In the genomic region with DNA sequence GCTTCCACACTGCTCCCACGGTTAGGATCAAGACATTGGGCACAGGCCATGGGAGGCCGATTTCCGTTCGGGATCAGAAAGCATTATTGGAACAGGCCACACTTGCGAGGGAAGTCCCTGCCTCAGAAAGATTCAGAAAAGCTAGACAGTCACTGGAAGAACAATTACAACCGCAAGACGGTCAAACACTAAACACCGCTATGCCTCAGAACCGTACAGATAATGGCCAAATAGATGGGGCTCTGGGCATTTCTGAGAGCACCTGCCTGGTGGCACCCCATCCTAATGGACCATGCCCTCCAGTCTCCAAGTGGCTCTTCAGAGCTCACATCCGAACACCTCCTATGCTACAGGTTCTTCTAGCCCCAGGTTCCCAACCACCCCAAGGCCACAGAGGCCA, we compare ENCODE assay signal across 17 cellular contexts. TPM values are rescaled to one million over a fixed set of nuclear protein-coding genes. Genes with fewer than 3 reads are reported as not detected.
DNase-seq lines count a peak whose midpoint lies in the region; ATAC-seq and TF ChIP-seq lines count a peak whose summit lies in the region.
"Had no signal": no experiment of that assay in that cellular context is flagged by ENCODE, and none has a peak within 500 bp of the region (broad histone marks: within the 10 kb centered on the region; RNA-seq: fewer than 3 reads in every experiment).

No MANE protein-coding gene starts in this region.

- intact Hi-C loops in natural killer cell (cut with micrococcal nuclease) = no loop called here
- intact Hi-C loops in mammary epithelial cell (cut with micrococcal nuclease) = loop anchor here (1.0 kb wide), 4 partner anchors 10 to 136 kb away; no protein-coding TSS in a partner anchor
- intact Hi-C loops in vagina (cut with DNase I) = no loop called here

- TF ChIP-seq CTCF in natural killer cell (IDR thresholded peaks at IDR 0.05) (no peak), mammary epithelial cell (conservative IDR thresholded peaks at IDR 0.05 in 1 of 2, IDR thresholded peaks at IDR 0.05 in 1 of 2; ENCODE audit: extremely low read depth in 1 of 2, insufficient read depth in 1 of 2, low read depth in 1 of 2, low read length in 2 of 2) (no peak), osteoblast (IDR thresholded peaks at IDR 0.05; ENCODE audit: extremely low read depth, low read depth, low read length) (no peak), vagina (IDR thresholded peaks at IDR 0.05) (no peak), GM23338 (conservative IDR thresholded peaks at IDR 0.05; ENCODE audit: low read depth in 2 of 2) (no peak)

- H2AK5ac ChIP-seq in neuronal stem cell (ENCODE audit: low read depth, low read length) = no peak overlapping the region

- no peak overlapping the region for H3K4ac ChIP-seq in neuronal stem cell (ENCODE audit: low read length)

- H2AFZ ChIP-seq in mammary epithelial cell (ENCODE audit: low read depth, low read length) (no peak overlapping the region), osteoblast (ENCODE audit: low read length) (no peak overlapping the region), neuronal stem cell (ENCODE audit: low read length) (no peak overlapping the region), GM23338 (no peak overlapping the region)

- no peak overlapping the region for H2BK12ac ChIP-seq in neuronal stem cell (ENCODE audit: low read length)

- H3K27ac ChIP-seq in mammary epithelial cell (ENCODE audit: insufficient read depth, low read depth, low read length) (peak overlapping the region; percentile 78), osteoblast (ENCODE audit: low read depth, low read length) (peak overlapping the region; percentile 72), vagina (peak overlapping the region; percentile 20), neuronal stem cell (replicated peaks; ENCODE audit: low read length) (no peak overlapping the region), GM23338 (ENCODE audit: low read depth) (no peak overlapping the region)

- H4K91ac ChIP-seq in neuronal stem cell (ENCODE audit: low read depth, low read length, poor library complexity) = no peak overlapping the region

- H3F3A ChIP-seq in GM23338 (replicated peaks; ENCODE audit: low read depth) = no peaks in the 10 kb centered on the region

- H3K9me3 ChIP-seq in mammary epithelial cell (replicated peaks; ENCODE audit: insufficient read depth, low read length) (no peaks in the 10 kb centered on the region), osteoblast (ENCODE audit: low read depth, low read length) (no peaks in the 10 kb centered on the region), vagina (no peaks in the 10 kb centered on the region), neuronal stem cell (replicated peaks in 1 of 2; ENCODE audit: control insufficient read depth in 2 of 2, insufficient read depth in 1 of 2, low read depth in 1 of 2, low read length in 2 of 2) (no peaks in the 10 kb centered on the region)

- no peak overlapping the region for H2BK120ac ChIP-seq in neuronal stem cell (ENCODE audit: low read depth, low read length)

- TSS peak; percentile 70 for BruUV-seq in mammary epithelial cell (replicated peaks; lab: Mats Ljungman, UMichigan)

- CTCF ChIA-PET in mammary epithelial cell (lab: Charles Lee; ENCODE audit: low non-redundant PET) = interaction anchor here (0.5 to 0.6 kb wide), 2 partner anchors 11 to 66 kb away, joined by 4 to 10 read pairs; no protein-coding TSS in a partner anchor

- WGBS in mammary epithelial cell (ENCODE audit: low coverage, missing lambda C conversion rate) = 60% methylated on average over 10 of the region's 10 CpGs
- WGBS in neuronal stem cell (ENCODE audit: extremely low coverage in 2 of 2, insufficient read length in 2 of 2, insufficient replicate concordance in 1 of 2), 2 donors = no CpG with 5 or more reads among the region's 10 CpGs

- no peak overlapping the region for H4K8ac ChIP-seq in neuronal stem cell (ENCODE audit: low read depth, low read length)

- no peaks in the 10 kb centered on the region for H3K9me3 Mint-ChIP-seq in natural killer cell treated with Interleukin-12 subunit alpha and Interleukin-12 subunit beta and Interleukin-15 and Interleukin-18, amount 100 ng/mL, for 72 hours
- H3K9me3 Mint-ChIP-seq in natural killer cell (no peaks in the 10 kb centered on the region), GM23338 (no peaks in the 10 kb centered on the region)
- H3K9me3 Mint-ChIP-seq: activated CD4-positive, alpha-beta T cell treated with anti-CD3 and anti-CD28 coated beads, Interleukin-2, amount 10 ng/mL, durations not matched to agents 24 days and 14 days; central memory CD8-positive, alpha-beta T cell; naive thymus-derived CD8-positive, alpha-beta T cell had no signal

- in situ Hi-C loops in mammary epithelial cell (cut with MboI; ENCODE audit: low sequenced_read_pairs in 2 of 2) = loop anchor here in 1 of 2 donors (25.0 kb wide), 1 partner anchor 253 kb away; a partner anchor contains a TSS

- peak overlapping the region; percentile 0 for H3K4me2 ChIP-seq in mammary epithelial cell (ENCODE audit: insufficient read depth, low read depth, low read length)
- H3K4me2 ChIP-seq in osteoblast (ENCODE audit: insufficient read depth, low read length) = no peak overlapping the region
- H3K4me2 ChIP-seq in neuronal stem cell (ENCODE audit: insufficient read depth, low read length, poor library complexity, severe bottlenecking) = no peak overlapping the region
- no peak overlapping the region for H3K4me2 ChIP-seq in GM23338

- no peaks in the 10 kb centered on the region for H4K20me1 ChIP-seq in mammary epithelial cell (ENCODE audit: insufficient read depth, low read length)
- H4K20me1 ChIP-seq in osteoblast (ENCODE audit: insufficient read depth, low read length) = peaks cover 2% of the 10 kb centered on the region
- H4K20me1 ChIP-seq in GM23338 (replicated peaks; ENCODE audit: insufficient read depth) = no peaks in the 10 kb centered on the region

- H3K4me3 Mint-ChIP-seq in natural killer cell treated with Interleukin-12 subunit alpha and Interleukin-12 subunit beta and Interleukin-15 and Interleukin-18, amount 100 ng/mL, for 72 hours = no peak overlapping the region
- no peak overlapping the region for H3K4me3 Mint-ChIP-seq in natural killer cell
- no peak overlapping the region for H3K4me3 Mint-ChIP-seq in GM23338
- H3K4me3 Mint-ChIP-seq: activated CD4-positive, alpha-beta T cell treated with anti-CD3 and anti-CD28 coated beads, Interleukin-2, amount 10 ng/mL, durations not matched to agents 24 days and 14 days; central memory CD8-positive, alpha-beta T cell; naive thymus-derived CD8-positive, alpha-beta T cell had no signal

- no peaks in the 10 kb centered on the region for H3K27me3 Mint-ChIP-seq in natural killer cell treated with Interleukin-12 subunit alpha and Interleukin-12 subunit beta and Interleukin-15 and Interleukin-18, amount 100 ng/mL, for 72 hours
- H3K27me3 Mint-ChIP-seq in natural killer cell (ENCODE audit: low read depth in 2 of 2) (no peaks in the 10 kb centered on the region), GM23338 (ENCODE audit: insufficient read depth, low read depth, poor library complexity) (peaks cover 7% of the 10 kb centered on the region)
- H3K27me3 Mint-ChIP-seq: activated CD4-positive, alpha-beta T cell treated with anti-CD3 and anti-CD28 coated beads, Interleukin-2, amount 10 ng/mL, durations not matched to agents 24 days and 14 days; central memory CD8-positive, alpha-beta T cell; naive thymus-derived CD8-positive, alpha-beta T cell had no signal

- no peak overlapping the region for H3K9ac ChIP-seq in mammary epithelial cell (ENCODE audit: insufficient read depth, low read length)
- no peak overlapping the region for H3K9ac ChIP-seq in neuronal stem cell (ENCODE audit: low read depth, low read length, poor library complexity)

- no peaks in the 10 kb centered on the region for H3K27me3 ChIP-seq in mammary epithelial cell (ENCODE audit: insufficient read depth, low read length)
- no peaks in the 10 kb centered on the region for H3K27me3 ChIP-seq in osteoblast (ENCODE audit: insufficient read depth, low read length)
- H3K27me3 ChIP-seq in vagina = no peaks in the 10 kb centered on the region
- H3K27me3 ChIP-seq in neuronal stem cell (ENCODE audit: control insufficient read depth in 3 of 3, insufficient read depth in 3 of 3, low read depth in 1 of 3, low read length in 3 of 3) = no peaks in the 10 kb centered on the region
- no peaks in the 10 kb centered on the region for H3K27me3 ChIP-seq in GM23338 (ENCODE audit: insufficient read depth)

- ATAC-seq in natural killer cell treated with Interleukin-12 subunit alpha and Interleukin-12 subunit beta and Interleukin-15 and Interleukin-18, amount 100 ng/mL, for 72 hours = no peak
- no peak for ATAC-seq in natural killer cell
- no peak for ATAC-seq in GM23338
- ATAC-seq: naive thymus-derived CD8-positive, alpha-beta T cell had no signal

- H3K4me1 ChIP-seq in mammary epithelial cell (ENCODE audit: insufficient read depth, low read length) (peaks cover 31% of the 10 kb centered on the region), osteoblast (ENCODE audit: insufficient read depth, low read length) (peaks cover 13% of the 10 kb centered on the region), vagina (peaks cover 30% of the 10 kb centered on the region), neuronal stem cell (ENCODE audit: control insufficient read depth in 2 of 2, insufficient read depth in 1 of 2, low read depth in 1 of 2, low read length in 2 of 2) (peaks cover 0 to 2% of the 10 kb centered on the region in 2 donors), GM23338 (ENCODE audit: insufficient read depth) (no peaks in the 10 kb centered on the region)

- H2BK15ac ChIP-seq in neuronal stem cell (ENCODE audit: low read length) = no peak overlapping the region

- H3K14ac ChIP-seq in neuronal stem cell (ENCODE audit: low read length) = no peak overlapping the region

- no peak overlapping the region for H2BK5ac ChIP-seq in neuronal stem cell (ENCODE audit: low read length)

- DNase-seq in natural killer cell treated with Interleukin-12 subunit alpha and Interleukin-12 subunit beta and Interleukin-15 and Interleukin-18, amount 100 ng/mL, for 72 hours (ENCODE audit: low spot score) = peak; percentile 56
- DNase-seq in natural killer cell (no peak), mammary epithelial cell (no peak), osteoblast (ENCODE audit: insufficient read length, low spot score, missing footprints) (no peak), vagina (ENCODE audit: extremely low spot score in 2 of 2) (no peak), NCI-H1417 (lab: John Stamatoyannopoulos, UW) (no peak), neuronal stem cell (ENCODE audit: low spot score) (no peak), GM23338 (ENCODE audit: low spot score) (no peak)
- DNase-seq: activated CD4-positive, alpha-beta T cell treated with anti-CD3 and anti-CD28 coated beads, Interleukin-2, amount 10 ng/mL, durations not matched to agents 24 days and 14 days; activated effector memory CD4-positive, alpha-beta T cell treated with anti-CD3 and anti-CD28 coated beads, Interleukin-2, amount 50 U/mL, for 16 hours; amygdala; mesendoderm; naive thymus-derived CD8-positive, alpha-beta T cell; NCI-H1417 treated with DMSO at 0.1 percent for 48 hours; NCI-H526; stimulated activated CD4-positive, alpha-beta T cell treated with anti-CD3 and anti-CD28 coated beads, Interleukin-15, amount 100 ng/mL, for 24 hours had no signal

- H3K36me3 ChIP-seq in mammary epithelial cell (ENCODE audit: insufficient read depth, low read length) = peaks cover 16% of the 10 kb centered on the region
- H3K36me3 ChIP-seq in osteoblast (ENCODE audit: insufficient read depth, low read length) = peaks cover 92% of the 10 kb centered on the region
- peaks cover 0 to 57% of the 10 kb centered on the region in 2 donors for H3K36me3 ChIP-seq in vagina
- H3K36me3 ChIP-seq in neuronal stem cell (replicated peaks in 1 of 2; ENCODE audit: control insufficient read depth in 2 of 2, insufficient read depth in 2 of 2, low read length in 2 of 2) = peaks cover 26 to 88% of the 10 kb centered on the region in 2 donors
- no peaks in the 10 kb centered on the region for H3K36me3 ChIP-seq in GM23338 (ENCODE audit: insufficient read depth)

- dilution Hi-C loops in mammary epithelial cell (cut with HindIII; ENCODE audit: low sequenced_read_pairs) = loop anchor here (5.0 kb wide), 1 partner anchor 38 kb away; no protein-coding TSS in a partner anchor

- peak overlapping the region in 1 of 2 donors; percentile 65 for H3K27ac Mint-ChIP-seq in natural killer cell treated with Interleukin-12 subunit alpha and Interleukin-12 subunit beta and Interleukin-15 and Interleukin-18, amount 100 ng/mL, for 72 hours
- H3K27ac Mint-ChIP-seq in natural killer cell (peak overlapping the region in 1 of 2 donors; percentile 60), GM23338 (no peak overlapping the region)
- H3K27ac Mint-ChIP-seq: activated CD4-positive, alpha-beta T cell treated with anti-CD3 and anti-CD28 coated beads, Interleukin-2, amount 10 ng/mL, durations not matched to agents 24 days and 14 days had no signal

- no peak for TF ChIP-seq POLR2A in vagina (IDR thresholded peaks at IDR 0.05)

- H3K36me3 Mint-ChIP-seq in natural killer cell treated with Interleukin-12 subunit alpha and Interleukin-12 subunit beta and Interleukin-15 and Interleukin-18, amount 100 ng/mL, for 72 hours = peaks cover 7% of the 10 kb centered on the region
- H3K36me3 Mint-ChIP-seq in natural killer cell (peaks cover 5% of the 10 kb centered on the region), GM23338 (ENCODE audit: low read depth) (peaks cover 20% of the 10 kb centered on the region)

- no peaks in the 10 kb centered on the region for H3K9me2 ChIP-seq in GM23338 (ENCODE audit: insufficient read depth)

- H3K79me2 ChIP-seq in mammary epithelial cell (ENCODE audit: insufficient read depth, low read length) = peaks cover 73% of the 10 kb centered on the region
- H3K79me2 ChIP-seq in osteoblast (ENCODE audit: insufficient read depth, low read length) = peaks cover 96% of the 10 kb centered on the region
- no peaks in the 10 kb centered on the region for H3K79me2 ChIP-seq in GM23338 (replicated peaks; ENCODE audit: insufficient read depth)

- H3K23ac ChIP-seq in neuronal stem cell (ENCODE audit: low read depth, low read length, poor library complexity) = no peak overlapping the region

- H3K4me3 ChIP-seq in mammary epithelial cell (replicated peaks in 1 of 3; ENCODE audit: insufficient read depth in 1 of 3, low read depth in 2 of 3, low read length in 3 of 3) (no peak overlapping the region), osteoblast (ENCODE audit: insufficient read depth, low read length) (no peak overlapping the region), vagina (no peak overlapping the region), neuronal stem cell (ENCODE audit: low read length in 2 of 2) (no peak overlapping the region), GM23338 (no peak overlapping the region)

- no peak overlapping the region for H3K18ac ChIP-seq in neuronal stem cell (ENCODE audit: low read length)

- H3K79me1 ChIP-seq in neuronal stem cell (ENCODE audit: low read depth, low read length) = no peaks in the 10 kb centered on the region

- H3K4me1 Mint-ChIP-seq in natural killer cell treated with Interleukin-12 subunit alpha and Interleukin-12 subunit beta and Interleukin-15 and Interleukin-18, amount 100 ng/mL, for 72 hours (ENCODE audit: low read depth in 2 of 2) = peaks cover 14 to 24% of the 10 kb centered on the region in 2 donors
- H3K4me1 Mint-ChIP-seq in natural killer cell (peaks cover 17 to 29% of the 10 kb centered on the region in 2 donors), GM23338 (peaks cover 29% of the 10 kb centered on the region)

RNA-seq across cellular contexts. Expression of a gene that starts 42.0 kb away (rescaled TPM):
- total RNA-seq in natural killer cell treated with Interleukin-12 subunit alpha and Interleukin-12 subunit beta and Interleukin-15 and Interleukin-18, amount 100 ng/mL, for 72 hours = 10 to 100 TPM; 40.5 to 73.9 TPM
- total RNA-seq in natural killer cell = 10 to 100 TPM; 57.4 to 74.1 (median 66.6) TPM
- total RNA-seq in mammary epithelial cell = 10 to 100 TPM; 29.3 to 88.6 TPM
- 20.8 TPM for polyA plus RNA-seq in mammary epithelial cell
- polyA minus RNA-seq in mammary epithelial cell = 43.7 TPM
- 31.8 and 34.2 TPM in 2 replicates for total RNA-seq in osteoblast
- total RNA-seq in vagina = 38.1 TPM
- polyA plus RNA-seq in neuronal stem cell (2013, experiment 1 of 2) = 9.8 TPM
- 9.7 TPM for polyA plus RNA-seq in neuronal stem cell (2013, experiment 2 of 2)
- 10.8 and 11.8 TPM in 2 replicates for total RNA-seq in GM23338 (2014; rRNA removed; shearing (Covaris generic))
- polyA plus RNA-seq in GM23338 (2016; fragmentation: Nextera tagmentation; extraction: Ambion mirVana) = 3.4 and 3.6 TPM in 2 replicates

Comparison
In these comparisons a context has a peak if more than half of its experiments do, and no peak if none do; other contexts are left out.
1. H3K27ac ChIP-seq: peak in mammary epithelial cell (single experiment), osteoblast (single experiment) and vagina (single experiment); none in neuronal stem cell (single experiment) and GM23338 (single experiment).